ENCODE assay signal across 10 cellular contexts in genomic region chr6:1770435-1770843, GRCh38.
A peak's percentile ranks its signal among the peaks of the same experiment; 100 is the strongest.
DNase-seq lines count a peak whose midpoint lies in the region; TF ChIP-seq lines count a peak whose summit lies in the region.
"Had no signal": no experiment of that assay in that cellular context is flagged by ENCODE, and none has a peak within 500 bp of the region (broad histone marks: within the 10 kb centered on the region; RNA-seq: fewer than 3 reads in every experiment).

No MANE protein-coding gene starts in this region.

- no peaks in the 10 kb centered on the region for H3K27me3 Mint-ChIP-seq in chondrocyte (ENCODE audit: low read depth)
- no peaks in the 10 kb centered on the region for H3K27me3 Mint-ChIP-seq in stimulated activated naive CD8-positive, alpha-beta T cell treated with anti-CD3 and anti-CD28 coated beads, Interleukin-15, Interleukin-2, amounts not matched to agents 100 ng/mL and 50 ng/mL, for 24 hours

- peaks cover 50% of the 10 kb centered on the region for H3K4me1 Mint-ChIP-seq in chondrocyte (ENCODE audit: low read depth)
- H3K4me1 Mint-ChIP-seq in stimulated activated naive CD8-positive, alpha-beta T cell treated with anti-CD3 and anti-CD28 coated beads, Interleukin-15, Interleukin-2, amounts not matched to agents 100 ng/mL and 50 ng/mL, for 24 hours (ENCODE audit: low read depth) = peaks cover 53% of the 10 kb centered on the region

- POLR2A ChIA-PET in SK-N-SH (lab: Yijun Ruan, JAX) = no interaction called here

- H3K36me3 Mint-ChIP-seq in chondrocyte (ENCODE audit: low read depth) = no peaks in the 10 kb centered on the region
- peaks cover 8% of the 10 kb centered on the region for H3K36me3 Mint-ChIP-seq in stimulated activated naive CD8-positive, alpha-beta T cell treated with anti-CD3 and anti-CD28 coated beads, Interleukin-15, Interleukin-2, amounts not matched to agents 100 ng/mL and 50 ng/mL, for 24 hours (ENCODE audit: low read depth)

- peaks cover 23 to 24% of the 10 kb centered on the region in 2 experiments for H3K4me1 ChIP-seq in SK-N-SH (ENCODE audit: control insufficient read depth in 1 of 2, insufficient read depth in 2 of 2, low read depth in 1 of 2, low read length in 1 of 2)

- H3K4me2 ChIP-seq in SK-N-SH = peak overlapping the region; percentile 14; the same call in 1 of the 2 replicates

- no peak for TF ChIP-seq EP300 in SK-N-SH (IDR thresholded peaks at IDR 0.05; ENCODE audit: borderline replicate concordance in 1 of 2, low read depth in 1 of 2, low read length in 1 of 2)

- no peaks in the 10 kb centered on the region for H3K9me3 Mint-ChIP-seq in chondrocyte (ENCODE audit: low read depth)
- no peaks in the 10 kb centered on the region for H3K9me3 Mint-ChIP-seq in stimulated activated naive CD8-positive, alpha-beta T cell treated with anti-CD3 and anti-CD28 coated beads, Interleukin-15, Interleukin-2, amounts not matched to agents 100 ng/mL and 50 ng/mL, for 24 hours

- no peak overlapping the region for H3K4me3 ChIP-seq in SK-N-SH (ENCODE audit: low read depth in 2 of 2, low read length in 1 of 2)
- H3K4me3 ChIP-seq: thoracic aorta had no signal

- H4K20me1 ChIP-seq in SK-N-SH (ENCODE audit: insufficient read depth) = no peaks in the 10 kb centered on the region

- H3K79me2 ChIP-seq in SK-N-SH (ENCODE audit: insufficient read depth) = no peaks in the 10 kb centered on the region

- CTCF ChIA-PET in SK-N-SH (lab: Yijun Ruan, JAX) = interaction anchor here (1.2 kb wide), 1 partner anchor 11 kb away, joined by 3 read pairs; no protein-coding TSS in a partner anchor

- H3F3A ChIP-seq in SK-N-SH (replicated peaks; ENCODE audit: insufficient read depth) = peaks cover 7% of the 10 kb centered on the region

- DNase-seq in stimulated activated CD4-positive, alpha-beta T cell treated with anti-CD3 and anti-CD28 coated beads, Interleukin-12 subunit alpha, Interleukin-12 subunit beta, amount 100 ng/mL, for 24 hours (ENCODE audit: low read depth in 2 of 2) = peak; percentile 6 to 21
- no peak for DNase-seq in stimulated activated CD4-positive, alpha-beta T cell treated with anti-CD3 and anti-CD28 coated beads, Interleukin-12 subunit alpha, Interleukin-12 subunit beta, amount 100 ng/mL, for 4 hours
- no peak for DNase-seq in SK-N-SH
- DNase-seq in chondrocyte (ENCODE audit: low spot score) = no peak
- no peak for DNase-seq in pons (ENCODE audit: low spot score)
- no peak for DNase-seq in A172 (ENCODE audit: low spot score)
- DNase-seq in mesenteric fat pad (ENCODE audit: low spot score) = no peak
- DNase-seq: C1 segment of cervical spinal cord had no signal

- H3K27ac ChIP-seq in SK-N-SH (ENCODE audit: low read depth in 2 of 2, low read length in 1 of 2) = no peak overlapping the region
- H3K27ac ChIP-seq: thoracic aorta had no signal

- TF ChIP-seq CTCF in SK-N-SH (IDR thresholded peaks at IDR 0.05) (no peak), chondrocyte (IDR thresholded peaks at IDR 0.05) (no peak)

- TF ChIP-seq RAD21 in SK-N-SH (IDR thresholded peaks at IDR 0.05; ENCODE audit: low read length) = no peak

- no peaks in the 10 kb centered on the region for H3K9me2 ChIP-seq in SK-N-SH

- 94% methylated on average over 6 of the region's 7 CpGs for WGBS in SK-N-SH (ENCODE audit: low lambda C conversion rate)

- peak overlapping the region; percentile 13 for H3K27ac Mint-ChIP-seq in chondrocyte (ENCODE audit: unreplicated experiment)
- peak overlapping the region; percentile 71 for H3K27ac Mint-ChIP-seq in stimulated activated naive CD8-positive, alpha-beta T cell treated with anti-CD3 and anti-CD28 coated beads, Interleukin-15, Interleukin-2, amounts not matched to agents 100 ng/mL and 50 ng/mL, for 24 hours

- H3K27me3 ChIP-seq in SK-N-SH (ENCODE audit: insufficient read depth) = no peaks in the 10 kb centered on the region

- H3K9ac ChIP-seq in SK-N-SH = no peak overlapping the region

- no peaks in the 10 kb centered on the region for H3K36me3 ChIP-seq in SK-N-SH (replicated peaks in 1 of 2; ENCODE audit: control insufficient read depth in 1 of 2, insufficient read depth in 2 of 2, low read length in 1 of 2)
- H3K36me3 ChIP-seq: thoracic aorta had no signal

- no peak overlapping the region for H2AFZ ChIP-seq in SK-N-SH (ENCODE audit: low read depth)

- no peaks in the 10 kb centered on the region for H3K9me3 ChIP-seq in SK-N-SH
- H3K9me3 ChIP-seq: thoracic aorta had no signal

- H3K4me3 Mint-ChIP-seq in chondrocyte (ENCODE audit: unreplicated experiment) = no peak overlapping the region
- peak overlapping the region; percentile 61 for H3K4me3 Mint-ChIP-seq in stimulated activated naive CD8-positive, alpha-beta T cell treated with anti-CD3 and anti-CD28 coated beads, Interleukin-15, Interleukin-2, amounts not matched to agents 100 ng/mL and 50 ng/mL, for 24 hours

TF ChIP-seq in SK-N-SH, 30 proteins besides CTCF, POLR2A, EP300 and RAD21:
- TF ChIP-seq PBX3 (IDR thresholded peaks at IDR 0.05) (0 out of 2 replicates have a peak, but pooled peaks have one; percentile 5), TEAD4 (IDR thresholded peaks at IDR 0.05; ENCODE audit: borderline replicate concordance, insufficient read depth) (no peak), USF1 (IDR thresholded peaks at IDR 0.05; ENCODE audit: borderline replicate concordance, low read depth) (no peak)

Comparison
In these comparisons a context has a peak if more than half of its experiments do, and no peak if none do; other contexts are left out.
1. DNase-seq: peak in stimulated activated CD4-positive, alpha-beta T cell treated with anti-CD3 and anti-CD28 coated beads, Interleukin-12 subunit alpha, Interleukin-12 subunit beta, amount 100 ng/mL, for 24 hours (2 of 2); none in stimulated activated CD4-positive, alpha-beta T cell treated with anti-CD3 and anti-CD28 coated beads, Interleukin-12 subunit alpha, Interleukin-12 subunit beta, amount 100 ng/mL, for 4 hours (single experiment), SK-N-SH (single experiment), chondrocyte (single experiment), pons (single experiment), A172 (single experiment) and mesenteric fat pad (single experiment).